In genomic region chr1:68173283-68174172, GRCh38 we compare ENCODE assay signal across 10 cellular contexts. TPM values are rescaled to one million over a fixed set of nuclear protein-coding genes. Genes with fewer than 3 reads are reported as not detected.
DNase-seq lines count a peak whose midpoint lies in the region; ATAC-seq, FAIRE-seq and TF ChIP-seq lines count a peak whose summit lies in the region.
"Had no signal": no experiment of that assay in that cellular context is flagged by ENCODE, and none has a peak within 500 bp of the region (broad histone marks: within the 10 kb centered on the region; RNA-seq: fewer than 3 reads in every experiment).

No MANE protein-coding gene starts in this region.

- H3K4me3 ChIP-seq in astrocyte (ENCODE audit: insufficient read depth, low read depth, low read length): peak overlapping the region; percentile 46
- H3K4me3 ChIP-seq in stomach smooth muscle (ENCODE audit: low read length in 2 of 2): peak overlapping the region; percentile 21 to 63
- H3K4me3 ChIP-seq: K562 had no signal

- in situ Hi-C loops in GM13976 (cut with MboI; ENCODE audit: low sequenced_read_pairs, unreplicated experiment): no loop called here

- peak overlapping the region; percentile 99 for H3K27ac Mint-ChIP-seq in astrocyte (ENCODE audit: unreplicated experiment)
- no peak overlapping the region for H3K27ac Mint-ChIP-seq in naive thymus-derived CD8-positive, alpha-beta T cell

- no peaks in the 10 kb centered on the region for H3K27me3 ChIP-seq in astrocyte (ENCODE audit: insufficient read depth, low read length)
- H3K27me3 ChIP-seq in layer of hippocampus (ENCODE audit: control insufficient read depth, insufficient read depth, low read length): no peaks in the 10 kb centered on the region
- no peaks in the 10 kb centered on the region for H3K27me3 ChIP-seq in stomach smooth muscle (ENCODE audit: control insufficient read depth in 1 of 2, insufficient read depth in 2 of 2, low read length in 2 of 2)

- peak; percentile 45 for FAIRE-seq in astrocyte (lab: Jason Lieb, UNC)
- FAIRE-seq: GM18507, K562 had no signal

- H3K4me3 Mint-ChIP-seq in astrocyte (ENCODE audit: unreplicated experiment): peak overlapping the region; percentile 52
- no peak overlapping the region for H3K4me3 Mint-ChIP-seq in naive thymus-derived CD8-positive, alpha-beta T cell

- no peak for TF ChIP-seq CTCF in astrocyte (IDR thresholded peaks at IDR 0.05; ENCODE audit: insufficient read depth, low read depth, low read length)
- no peak for TF ChIP-seq CTCF in GM13976 (IDR thresholded peaks at IDR 0.05; ENCODE audit: borderline replicate concordance, control extremely low read depth, extremely low read depth, insufficient read depth, missing control alignments)

- H3K4me2 ChIP-seq in astrocyte (ENCODE audit: low read length): peak overlapping the region; percentile 81

- DNase-seq in NCI-H1105 treated with DMSO at 0.1 percent for 48 hours (lab: John Stamatoyannopoulos, UW) (peak; percentile 80), astrocyte (ENCODE audit: low read depth) (peak; percentile 78), GM13976 (ENCODE audit: low spot score) (no peak), globus pallidus (ENCODE audit: low spot score) (no peak), DMS114 treated with DMSO at 0.1 percent for 48 hours (lab: John Stamatoyannopoulos, UW; ENCODE audit: unreplicated experiment) (no peak)
- no peak for DNase-seq in naive thymus-derived CD8-positive, alpha-beta T cell

- peak overlapping the region; percentile 79 for H3K9ac ChIP-seq in astrocyte (ENCODE audit: low read length)
- H3K9ac ChIP-seq in stomach smooth muscle (ENCODE audit: low read length in 2 of 2): peak overlapping the region; percentile 11 to 31

- peaks cover 11% of the 10 kb centered on the region for H3K36me3 Mint-ChIP-seq in astrocyte (ENCODE audit: low read depth, unreplicated experiment)
- no peaks in the 10 kb centered on the region for H3K36me3 Mint-ChIP-seq in naive thymus-derived CD8-positive, alpha-beta T cell

- H3K36me3 ChIP-seq in astrocyte (ENCODE audit: insufficient read depth, low read length): peaks cover 4% of the 10 kb centered on the region
- no peaks in the 10 kb centered on the region for H3K36me3 ChIP-seq in stomach smooth muscle (ENCODE audit: control insufficient read depth in 2 of 2, insufficient read depth in 2 of 2, low read length in 2 of 2)

- no peaks in the 10 kb centered on the region for H4K20me1 ChIP-seq in astrocyte (ENCODE audit: insufficient read depth, low read length)

- H3K9me3 ChIP-seq in astrocyte (ENCODE audit: insufficient read depth, low read depth, low read length) (no peaks in the 10 kb centered on the region), stomach smooth muscle (ENCODE audit: control insufficient read depth in 2 of 2, low read length in 2 of 2) (no peaks in the 10 kb centered on the region)

- H3K27ac ChIP-seq in astrocyte (ENCODE audit: low read depth, low read length): peak overlapping the region; percentile 93
- H3K27ac ChIP-seq in layer of hippocampus (ENCODE audit: low read depth, low read length): peak overlapping the region; percentile 12
- peak overlapping the region; percentile 86 for H3K27ac ChIP-seq in stomach smooth muscle (ENCODE audit: low read length)

- H3K9me3 Mint-ChIP-seq in astrocyte (ENCODE audit: unreplicated experiment): peaks cover 5% of the 10 kb centered on the region
- H3K9me3 Mint-ChIP-seq in naive thymus-derived CD8-positive, alpha-beta T cell: peaks cover 0 to 9% (median 4%) of the 10 kb centered on the region in 9 donors

- POLR2A ChIA-PET in naive thymus-derived CD8-positive, alpha-beta T cell (lab: Charles Lee): no interaction called here

- H3K27me3 Mint-ChIP-seq in astrocyte (ENCODE audit: low read depth, unreplicated experiment): no peaks in the 10 kb centered on the region
- peaks cover 0 to 33% (median 1%) of the 10 kb centered on the region in 5 donors for H3K27me3 Mint-ChIP-seq in naive thymus-derived CD8-positive, alpha-beta T cell

- no peak overlapping the region for H2AFZ ChIP-seq in astrocyte (ENCODE audit: low read depth, low read length)

- peaks cover 62% of the 10 kb centered on the region for H3K4me1 ChIP-seq in astrocyte (ENCODE audit: insufficient read depth, low read length)
- peaks cover 52% of the 10 kb centered on the region for H3K4me1 ChIP-seq in stomach smooth muscle (ENCODE audit: control insufficient read depth, insufficient read depth, low read length)

- peaks cover 43% of the 10 kb centered on the region for H3K79me2 ChIP-seq in astrocyte (ENCODE audit: insufficient read depth, low read length)

- peaks cover 57% of the 10 kb centered on the region for H3K4me1 Mint-ChIP-seq in astrocyte (ENCODE audit: low read depth, unreplicated experiment)
- no peaks in the 10 kb centered on the region for H3K4me1 Mint-ChIP-seq in naive thymus-derived CD8-positive, alpha-beta T cell

- ATAC-seq in naive thymus-derived CD8-positive, alpha-beta T cell: no peak
- ATAC-seq: K562 had no signal

RNA-seq across cellular contexts. Expression of gene WLS, which starts 58.8 kb away (rescaled TPM):
- total RNA-seq in astrocyte: 171 and 187 TPM in 2 replicates
- not detected for total RNA-seq in naive thymus-derived CD8-positive, alpha-beta T cell
- polyA plus RNA-seq in naive thymus-derived CD8-positive, alpha-beta T cell: not detected
- polyA plus RNA-seq: K562 had no signal

Comparison
In these comparisons a context has a peak if more than half of its experiments do, and no peak if none do; other contexts are left out.
1. DNase-seq: peak in NCI-H1105 treated with DMSO at 0.1 percent for 48 hours (single experiment) and astrocyte (single experiment); none in GM13976 (single experiment), globus pallidus (single experiment), naive thymus-derived CD8-positive, alpha-beta T cell (0 of 10) and DMS114 treated with DMSO at 0.1 percent for 48 hours (single experiment).
2. H3K27ac ChIP-seq: peak in every context shown above with its lines; median percentile 93 in astrocyte; 86 in stomach smooth muscle; 12 in layer of hippocampus.
3. RNA of gene WLS, which starts 58.8 kb away (total RNA-seq): 171 to 187 TPM in astrocyte; not detected in naive thymus-derived CD8-positive, alpha-beta T cell; every median in the first group is over 100 times any median in the second.